In the genomic region with DNA sequence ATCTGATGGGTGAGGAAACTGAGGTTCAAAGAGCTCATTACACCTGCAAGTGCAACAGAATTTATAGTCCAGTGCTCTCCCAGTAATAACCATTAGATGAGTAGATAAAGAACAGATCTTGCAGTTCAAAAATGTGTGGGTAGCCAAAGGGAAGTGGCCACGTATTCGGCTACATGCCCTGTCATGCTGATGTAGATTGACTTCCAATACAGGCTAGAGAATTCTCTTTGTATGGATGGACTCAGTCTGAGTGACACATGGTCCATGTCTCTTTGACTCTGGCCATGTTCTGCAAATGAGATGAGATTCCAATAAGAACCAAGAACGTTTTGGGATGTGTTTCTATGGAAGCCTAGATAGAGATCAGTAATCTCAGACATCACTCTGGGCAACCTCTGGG, we compare ENCODE assay signal across 16 cellular contexts.
A peak's percentile ranks its signal among the peaks of the same experiment; 100 is the strongest.
DNase-seq lines count a peak whose midpoint lies in the region; TF ChIP-seq lines count a peak whose summit lies in the region.
"Had no signal": no experiment of that assay in that cellular context is flagged by ENCODE, and none has a peak within 500 bp of the region (broad histone marks: within the 10 kb centered on the region; RNA-seq: fewer than 3 reads in every experiment).

No MANE protein-coding gene starts in this region.

- no peaks in the 10 kb centered on the region for H4K20me1 ChIP-seq in OCI-LY7 (ENCODE audit: insufficient read depth, low read length)

- H4K8ac ChIP-seq in trophoblast cell (ENCODE audit: low read depth, low read length), result no peak overlapping the region

- POLR2A ChIA-PET in OCI-LY7 (lab: Charles Lee), result interaction anchor here (1.0 to 18.1 kb wide), 16 partner anchors 6 to 274 kb away, joined by 3 to 1356 read pairs (median 24); partner anchors contain the start of gene BCL6

- peak overlapping the region; percentile 45 for H2AK5ac ChIP-seq in trophoblast cell (ENCODE audit: low read length)

- H3K27me3 ChIP-seq in trophoblast cell (ENCODE audit: insufficient read depth, low read length) (no peaks in the 10 kb centered on the region), esophagus squamous epithelium (no peaks in the 10 kb centered on the region)
- H3K27me3 ChIP-seq: SJCRH30 had no signal

- H4K12ac ChIP-seq in trophoblast cell (ENCODE audit: low read depth, low read length), result no peak overlapping the region

- CTCF ChIA-PET in OCI-LY7 (lab: Charles Lee; ENCODE audit: unreplicated experiment), result interaction anchor here (1.4 kb wide), 1 partner anchor 11 kb away, joined by 7 read pairs; no protein-coding TSS in a partner anchor

- H2BK5ac ChIP-seq in trophoblast cell (ENCODE audit: low read depth, low read length, poor library complexity), result no peak overlapping the region

- BruUV-seq in OCI-LY7 (replicated peaks; lab: Mats Ljungman, UMichigan), result no TSS peak

- H3K4me1 ChIP-seq in OCI-LY7 (ENCODE audit: insufficient read depth, low read length, poor library complexity, severe bottlenecking) (peaks cover 99% of the 10 kb centered on the region), trophoblast cell (ENCODE audit: control insufficient read depth in 1 of 2, insufficient read depth in 2 of 2, low read length in 2 of 2) (peaks cover 8 to 13% of the 10 kb centered on the region in 2 experiments), esophagus squamous epithelium (peaks cover 0 to 13% (median 7%) of the 10 kb centered on the region in 3 donors)
- H3K4me1 ChIP-seq: SJCRH30 had no signal

- no peak overlapping the region for H4K91ac ChIP-seq in trophoblast cell (ENCODE audit: low read depth, low read length)

- peak overlapping the region; percentile 52 for H2BK12ac ChIP-seq in trophoblast cell (ENCODE audit: low read length)

- intact Hi-C loops in OCI-LY7 (cut with micrococcal nuclease; ENCODE audit: unreplicated experiment), result loop anchor here (5.0 kb wide), 1 partner anchor 969 kb away; no protein-coding TSS in a partner anchor
- intact Hi-C loops in esophagus squamous epithelium (cut with DNase I), result no loop called here

- no peak overlapping the region for H3K4ac ChIP-seq in trophoblast cell (ENCODE audit: low read depth, low read length)

- H2BK120ac ChIP-seq in trophoblast cell (ENCODE audit: insufficient read depth, low read length, poor library complexity), result no peak overlapping the region

- TF ChIP-seq POLR2A in esophagus squamous epithelium (IDR thresholded peaks at IDR 0.05), result no peak

- DNase-seq in NCI-H1694 treated with DMSO at 0.1 percent for 48 hours (lab: John Stamatoyannopoulos, UW) (peak; percentile 51), NCI-H1694 (lab: John Stamatoyannopoulos, UW) (no peak), CD1c-positive myeloid dendritic cell (ENCODE audit: extremely low spot score) (peak; percentile 70), OCI-LY7 (ENCODE audit: low spot score) (no peak), trophoblast cell (peak; percentile 62 to 75), NCI-H2107 (lab: John Stamatoyannopoulos, UW) (no peak), esophagus squamous epithelium (lab: John Stamatoyannopoulos, UW) (no peak), NCI-H146 treated with DMSO at 0.1 percent for 48 hours (lab: John Stamatoyannopoulos, UW; ENCODE audit: unreplicated experiment) (no peak)
- DNase-seq: 8988T, Caco-2, NCI-H1048, NCI-H187, NCI-H2171, SJCRH30 had no signal

- no peak overlapping the region for H3K14ac ChIP-seq in trophoblast cell (ENCODE audit: low read length)

- TF ChIP-seq CTCF in OCI-LY7 (conservative IDR thresholded peaks at IDR 0.05; ENCODE audit: low read length) (no peak), esophagus squamous epithelium (IDR thresholded peaks at IDR 0.05) (no peak)

- H3K9me3 ChIP-seq in OCI-LY7 (ENCODE audit: low read length) (no peaks in the 10 kb centered on the region), trophoblast cell (ENCODE audit: insufficient read depth, low read depth, low read length) (no peaks in the 10 kb centered on the region), esophagus squamous epithelium (no peaks in the 10 kb centered on the region)
- H3K9me3 ChIP-seq: Caco-2, SJCRH30 had no signal

- no peak overlapping the region for H3K23ac ChIP-seq in trophoblast cell (ENCODE audit: low read length)

- WGBS in trophoblast cell (ENCODE audit: extremely low coverage, insufficient coverage, insufficient read length), result no CpG with 5 or more reads among the region's 3 CpGs
- 16 to 47% methylated on average over 3 of the region's 3 CpGs for WGBS in esophagus squamous epithelium, 2 donors

- no peaks in the 10 kb centered on the region for H3K79me1 ChIP-seq in trophoblast cell (ENCODE audit: low read length)

- H3K79me2 ChIP-seq in OCI-LY7 (ENCODE audit: insufficient read depth, low read depth, low read length) (peaks cover 33% of the 10 kb centered on the region; the same call in 1 of the 2 replicates), trophoblast cell (ENCODE audit: control insufficient read depth, insufficient read depth, low read length, poor library complexity) (no peaks in the 10 kb centered on the region)

- no peak overlapping the region for H3K18ac ChIP-seq in trophoblast cell (ENCODE audit: low read length)

- peak overlapping the region; percentile 86 for H3K4me2 ChIP-seq in OCI-LY7 (ENCODE audit: low read length)
- no peak overlapping the region for H3K4me2 ChIP-seq in trophoblast cell (ENCODE audit: low read length)

- H3K27ac ChIP-seq in OCI-LY7 (ENCODE audit: low read depth, low read length, poor library complexity, severe bottlenecking), result peak overlapping the region; percentile 99
- no peak overlapping the region for H3K27ac ChIP-seq in trophoblast cell (ENCODE audit: low read depth, low read length)
- H3K27ac ChIP-seq in esophagus squamous epithelium, result no peak overlapping the region
- H3K27ac ChIP-seq: C4-2B, SJCRH30 had no signal

- peaks cover 10% of the 10 kb centered on the region; the same call in 1 of the 2 replicates for H3K36me3 ChIP-seq in OCI-LY7 (ENCODE audit: insufficient read depth, low read length)
- H3K36me3 ChIP-seq in trophoblast cell (ENCODE audit: control insufficient read depth in 1 of 2, insufficient read depth in 2 of 2, low read length in 2 of 2), result no peaks in the 10 kb centered on the region
- H3K36me3 ChIP-seq in esophagus squamous epithelium, result no peaks in the 10 kb centered on the region
- H3K36me3 ChIP-seq: SJCRH30 had no signal

- no peak overlapping the region for H3K9ac ChIP-seq in trophoblast cell (ENCODE audit: low read length)

- H3K9me2 ChIP-seq in OCI-LY7 (ENCODE audit: insufficient read depth, low read length), result no peaks in the 10 kb centered on the region

- no peak overlapping the region for H2AFZ ChIP-seq in OCI-LY7 (ENCODE audit: low read length)
- H2AFZ ChIP-seq in trophoblast cell (ENCODE audit: insufficient read depth, low read length, poor library complexity), result no peak overlapping the region

- H3K4me3 ChIP-seq in OCI-LY7 (ENCODE audit: low read depth, low read length, poor library complexity, severe bottlenecking) (no peak overlapping the region), trophoblast cell (ENCODE audit: low read depth, low read length) (no peak overlapping the region), esophagus squamous epithelium (no peak overlapping the region)
- H3K4me3 ChIP-seq: GM12878, SJCRH30 had no signal

Comparison
In these comparisons a context has a peak if more than half of its experiments do, and no peak if none do; other contexts are left out.
1. DNase-seq: peak in NCI-H1694 treated with DMSO at 0.1 percent for 48 hours (single experiment), CD1c-positive myeloid dendritic cell (single experiment) and trophoblast cell (2 of 2); none in NCI-H1694 (single experiment), OCI-LY7 (single experiment), NCI-H2107 (single experiment), esophagus squamous epithelium (single experiment) and NCI-H146 treated with DMSO at 0.1 percent for 48 hours (single experiment).